Comparison of ENCODE assay signal across 21 cellular contexts in the genomic region with DNA sequence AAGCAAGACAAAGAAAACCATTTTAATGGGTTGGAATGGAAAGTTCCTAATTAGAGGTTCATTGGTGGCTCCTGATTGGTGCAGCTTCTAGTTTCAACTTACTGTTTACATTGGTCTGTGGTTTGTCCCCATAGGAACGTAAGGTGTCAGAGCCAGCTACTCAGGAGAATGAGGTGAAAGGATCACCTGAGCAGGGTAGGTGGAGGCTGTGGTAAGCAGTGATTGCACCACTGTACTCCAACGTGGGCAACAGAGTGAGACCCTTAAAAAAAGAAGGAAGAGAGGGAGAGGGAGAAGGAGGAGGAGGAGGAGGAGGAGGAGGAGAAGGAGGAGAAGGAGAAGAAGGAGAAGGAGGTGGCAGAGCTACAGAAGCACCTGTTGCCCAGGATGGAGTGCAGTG. TPM values are rescaled to one million over a fixed set of nuclear protein-coding genes. Genes with fewer than 3 reads are reported as not detected.
A peak's percentile ranks its signal among the peaks of the same experiment; 100 is the strongest.
DNase-seq lines count a peak whose midpoint lies in the region; FAIRE-seq and TF ChIP-seq lines count a peak whose summit lies in the region.
"Had no signal": no experiment of that assay in that cellular context is flagged by ENCODE, and none has a peak within 500 bp of the region (broad histone marks: within the 10 kb centered on the region; RNA-seq: fewer than 3 reads in every experiment).

No MANE protein-coding gene starts in this region.

- H3K36me3 ChIP-seq in prostate gland (no peaks in the 10 kb centered on the region), esophagus muscularis mucosa (no peaks in the 10 kb centered on the region)
- H3K36me3 ChIP-seq: BLaER1 treated with 17β-estradiol and CSF1 and Interleukin-3, amounts not matched to agents 10 nM and 100 nM; tibial artery had no signal

- H3K9me3 ChIP-seq in prostate gland (no peaks in the 10 kb centered on the region), esophagus muscularis mucosa (no peaks in the 10 kb centered on the region)
- H3K9me3 ChIP-seq: BLaER1 treated with 17β-estradiol and CSF1 and Interleukin-3, amounts not matched to agents 10 nM and 100 nM; body of pancreas; psoas muscle; tibial artery had no signal

- TF ChIP-seq CTCF in prostate gland (IDR thresholded peaks at IDR 0.05) (no peak), D721Med (IDR thresholded peaks at IDR 0.05; ENCODE audit: insufficient read depth, missing control alignments) (no peak), esophagus muscularis mucosa (IDR thresholded peaks at IDR 0.05) (no peak)

- intact Hi-C loops in prostate gland (cut with DNase I): no loop called here
- intact Hi-C loops in esophagus muscularis mucosa (cut with DNase I): no loop called here

- TF ChIP-seq POLR2A in prostate gland (IDR thresholded peaks at IDR 0.05) (no peak), esophagus muscularis mucosa (IDR thresholded peaks at IDR 0.05; ENCODE audit: low read depth) (no peak)

- DNase-seq in NCI-H748 (lab: John Stamatoyannopoulos, UW; ENCODE audit: unreplicated experiment) (peak; percentile 36), NCI-H748 treated with DMSO at 0.1 percent for 48 hours (lab: John Stamatoyannopoulos, UW) (no peak), NCI-H2107 (lab: John Stamatoyannopoulos, UW) (peak; percentile 36), astrocyte of the hippocampus (ENCODE audit: low read depth, low spot score) (peak; percentile 39), prostate gland (ENCODE audit: low spot score) (peak; percentile 19), D721Med (ENCODE audit: insufficient read length, low spot score) (no peak), superior temporal gyrus (ENCODE audit: extremely low spot score) (no peak), esophagus muscularis mucosa (ENCODE audit: extremely low spot score) (no peak)
- DNase-seq: activated CD4-positive, alpha-beta T cell treated with anti-CD3 and anti-CD28 coated beads, Interleukin-2, amount 10 ng/mL, durations not matched to agents 24 days and 14 days; activated naive CD4-positive, alpha-beta T cell treated with anti-CD3 and anti-CD28 coated beads, Interleukin-2, amount 50 U/mL, for 16 hours; activated T-cell treated with anti-CD3 and anti-CD28 coated beads, Interleukin-2, amount 50 U/mL, for 1 hour; body of pancreas; DMS153; immature natural killer cell; Kasumi-1; NCI-H446 treated with DMSO at 0.1 percent for 48 hours; psoas muscle had no signal

- H3K27me3 ChIP-seq in prostate gland (replicated peaks; ENCODE audit: insufficient read depth): no peaks in the 10 kb centered on the region
- H3K27me3 ChIP-seq in esophagus muscularis mucosa: peaks cover 0 to 16% (median 0%) of the 10 kb centered on the region in 4 donors
- H3K27me3 ChIP-seq: body of pancreas had no signal

- WGBS in prostate gland: 23% methylated on average over 2 of the region's 2 CpGs
- WGBS in esophagus muscularis mucosa: 51% methylated on average over 2 of the region's 2 CpGs

- H3K4me1 ChIP-seq in prostate gland (replicated peaks) (no peaks in the 10 kb centered on the region), esophagus muscularis mucosa (no peaks in the 10 kb centered on the region)
- H3K4me1 ChIP-seq: body of pancreas, psoas muscle, tibial artery had no signal

- no peak overlapping the region for H3K27ac ChIP-seq in prostate gland
- no peak overlapping the region for H3K27ac ChIP-seq in esophagus muscularis mucosa (replicated peaks in 1 of 4)
- H3K27ac ChIP-seq: BLaER1 treated with 17β-estradiol and CSF1 and Interleukin-3, amounts not matched to agents 10 nM and 100 nM; body of pancreas; psoas muscle; tibial artery had no signal

- no peak for TF ChIP-seq EP300 in esophagus muscularis mucosa (IDR thresholded peaks at IDR 0.05)

- no peak for FAIRE-seq in D721Med (lab: Jason Lieb, UNC)

- H3K4me3 ChIP-seq in prostate gland (no peak overlapping the region), esophagus muscularis mucosa (no peak overlapping the region)
- H3K4me3 ChIP-seq: BLaER1 treated with 17β-estradiol and CSF1 and Interleukin-3, amounts not matched to agents 10 nM and 100 nM; body of pancreas; psoas muscle; tibial artery had no signal

RNA-seq across cellular contexts. Expression of a gene that starts 30.4 kb away (rescaled TPM):
- total RNA-seq in prostate gland (10 to 100 TPM in 1 of 2 donors, 1 to 10 TPM in 1; 1.6 to 13.5 TPM), esophagus muscularis mucosa (1 to 10 TPM in 1 of 4 donors, under 1 TPM in 1, not detected in 2; 0.97 to 1.7 TPM)
- total RNA-seq: A172; activated CD4-positive, alpha-beta T cell treated with anti-CD3 and anti-CD28 coated beads, Interleukin-2, amount 10 ng/mL, durations not matched to agents 24 days and 14 days; natural killer cell treated with Interleukin-12 subunit alpha and Interleukin-12 subunit beta and Interleukin-15 and Interleukin-18, amount 100 ng/mL, for 72 hours; psoas muscle had no signal

Comparison
In these comparisons a context has a peak if more than half of its experiments do, and no peak if none do; other contexts are left out.
1. DNase-seq: peak in NCI-H748 (single experiment), NCI-H2107 (single experiment), astrocyte of the hippocampus (single experiment) and prostate gland (single experiment); none in NCI-H748 treated with DMSO at 0.1 percent for 48 hours (single experiment), D721Med (single experiment), superior temporal gyrus (single experiment) and esophagus muscularis mucosa (single experiment).